In genomic region chr7:44269417-44269816, GRCh38 we compare ENCODE assay signal across 18 cellular contexts. TPM values are rescaled to one million over a fixed set of nuclear protein-coding genes. Genes with fewer than 3 reads are reported as not detected.
A peak's percentile ranks its signal among the peaks of the same experiment; 100 is the strongest.
DNase-seq lines count a peak whose midpoint lies in the region; ATAC-seq and TF ChIP-seq lines count a peak whose summit lies in the region.
"Had no signal": no experiment of that assay in that cellular context is flagged by ENCODE, and none has a peak within 500 bp of the region (broad histone marks: within the 10 kb centered on the region; RNA-seq: fewer than 3 reads in every experiment).

No MANE protein-coding gene starts in this region.

- DNase-seq in Ammon's horn (ENCODE audit: low spot score) (peak; percentile 59), dorsolateral prefrontal cortex (peak in 7 of 10 donors; percentile 64 to 81 (median 69)), gastrocnemius medialis (no peak), NCI-H187 (lab: John Stamatoyannopoulos, UW) (no peak), NCI-H1417 treated with DMSO at 0.1 percent for 48 hours (lab: John Stamatoyannopoulos, UW) (no peak), NCI-H1105 (lab: John Stamatoyannopoulos, UW) (no peak)
- DNase-seq: CD8-positive, alpha-beta T cell; GDM1; IMR-90; NCI-H1105 treated with DMSO at 0.1 percent for 48 hours; NCI-H2081 treated with DMSO at 0.1 percent for 48 hours; NCI-H446; NCI-H526; Peyer's patch had no signal

- H3K4me1 ChIP-seq in BLaER1 treated with 17β-estradiol and CSF1 and Interleukin-3, amounts not matched to agents 10 nM and 100 nM, result peaks cover 14 to 59% (median 35%) of the 10 kb centered on the region in 10 experiments
- peaks cover 49 to 73% of the 10 kb centered on the region in 2 donors for H3K4me1 ChIP-seq in gastrocnemius medialis
- H3K4me1 ChIP-seq: Peyer's patch had no signal

- no peaks in the 10 kb centered on the region for H3K27me3 ChIP-seq in BLaER1 treated with 17β-estradiol and CSF1 and Interleukin-3, amounts not matched to agents 10 nM and 100 nM
- no peaks in the 10 kb centered on the region for H3K27me3 ChIP-seq in dorsolateral prefrontal cortex
- H3K27me3 ChIP-seq in gastrocnemius medialis, result no peaks in the 10 kb centered on the region
- H3K27me3 ChIP-seq: Peyer's patch had no signal

- H3K27ac ChIP-seq in BLaER1 treated with 17β-estradiol and CSF1 and Interleukin-3, amounts not matched to agents 10 nM and 100 nM, result no peak overlapping the region; a peak in 1 of 22 replicates
- H3K27ac ChIP-seq in dorsolateral prefrontal cortex, result peak overlapping the region in 54 of 59 donors; percentile 41 to 97 (median 86)
- H3K27ac ChIP-seq in gastrocnemius medialis, result peak overlapping the region; percentile 54 to 65 (median 56)
- H3K27ac ChIP-seq: KMS-11, Peyer's patch had no signal

- TF ChIP-seq CTCF in dorsolateral prefrontal cortex (IDR thresholded peaks at IDR 0.05 in 54 of 56, conservative IDR thresholded peaks at IDR 0.05 in 2 of 56; ENCODE audit: low read depth in 1 of 56, partially characterized antibody in 56 of 56), result no peak
- no peak for TF ChIP-seq CTCF in gastrocnemius medialis (IDR thresholded peaks at IDR 0.05 in 4 of 5, conservative IDR thresholded peaks at IDR 0.05 in 1 of 5)

- in situ Hi-C loops in gastrocnemius medialis (cut with MboI; ENCODE audit: low sequenced_read_pairs in 4 of 4), result no loop called here

- H3K4me3 ChIP-seq in BLaER1 treated with 17β-estradiol and CSF1 and Interleukin-3, amounts not matched to agents 10 nM and 100 nM, result no peak overlapping the region
- H3K4me3 ChIP-seq in dorsolateral prefrontal cortex, result no peak overlapping the region
- no peak overlapping the region for H3K4me3 ChIP-seq in gastrocnemius medialis
- H3K4me3 ChIP-seq: GM23338, Peyer's patch had no signal

- H3K4me2 ChIP-seq in BLaER1 treated with 17β-estradiol and CSF1 and Interleukin-3, amounts not matched to agents 10 nM and 100 nM, result peak overlapping the region; percentile 21 to 71 (median 56)
- H3K4me2 ChIP-seq: GM23338, KMS-11 had no signal

- H3K9ac ChIP-seq in BLaER1 treated with 17β-estradiol and CSF1 and Interleukin-3, amounts not matched to agents 10 nM and 100 nM, result peak overlapping the region in 4 of 11 experiments; percentile 18 to 36 (median 23); a peak in 3 of 22 replicates
- H3K9ac ChIP-seq: KMS-11 had no signal

- no peaks in the 10 kb centered on the region for H3K9me3 ChIP-seq in BLaER1 treated with 17β-estradiol and CSF1 and Interleukin-3, amounts not matched to agents 10 nM and 100 nM (replicated peaks in 1 of 11)
- H3K9me3 ChIP-seq in gastrocnemius medialis, result no peaks in the 10 kb centered on the region
- H3K9me3 ChIP-seq: Peyer's patch had no signal

- intact Hi-C loops in dorsolateral prefrontal cortex (cut with DNase I), result loop anchor here in 1 of 2 donors (10.0 kb wide), 1 partner anchor 55 kb away; the partner anchor contains the start of gene CAMK2B
- intact Hi-C loops in gastrocnemius medialis (cut with DNase I; ENCODE audit: low total_unique reads), result no loop called here

- no peak for ATAC-seq in gastrocnemius medialis
- ATAC-seq: CD8-positive, alpha-beta T cell; GM23338; HCT116 had no signal

- H4K20me1 ChIP-seq in BLaER1 treated with 17β-estradiol and CSF1 and Interleukin-3, amounts not matched to agents 10 nM and 100 nM, result peaks cover 0 to 5% (median 0%) of the 10 kb centered on the region in 11 experiments; a peak in 2 of 22 replicates

- no peaks in the 10 kb centered on the region for H3K36me3 ChIP-seq in BLaER1 treated with 17β-estradiol and CSF1 and Interleukin-3, amounts not matched to agents 10 nM and 100 nM
- no peaks in the 10 kb centered on the region for H3K36me3 ChIP-seq in gastrocnemius medialis
- H3K36me3 ChIP-seq: Peyer's patch had no signal

- no peak for TF ChIP-seq POLR2A in gastrocnemius medialis (IDR thresholded peaks at IDR 0.05)

RNA-seq across cellular contexts. Expression of gene CAMK2B, which starts 56.0 kb away (rescaled TPM):
- total RNA-seq in dorsolateral prefrontal cortex (100 to 1,000 TPM; 111 to 469 (median 313) TPM), gastrocnemius medialis (10 to 100 TPM; 35.3 to 64.8 (median 46.0) TPM)
- total RNA-seq: CD8-positive, alpha-beta T cell; GM23338 had no signal

Comparison
In these comparisons a context has a peak if more than half of its experiments do, and no peak if none do; other contexts are left out.
1. DNase-seq: peak in Ammon's horn (single experiment) and dorsolateral prefrontal cortex (7 of 10); none in gastrocnemius medialis (0 of 2), NCI-H187 (0 of 2), NCI-H1417 treated with DMSO at 0.1 percent for 48 hours (single experiment) and NCI-H1105 (single experiment).
2. H3K27ac ChIP-seq: peak in dorsolateral prefrontal cortex (54 of 59) and gastrocnemius medialis (4 of 4); none in BLaER1 treated with 17β-estradiol and CSF1 and Interleukin-3, amounts not matched to agents 10 nM and 100 nM (0 of 11).